Comparison of ENCODE assay signal across 8 cellular contexts in genomic region chr15:81001180-81002003, GRCh38. TPM values are rescaled to one million over a fixed set of nuclear protein-coding genes. Genes with fewer than 3 reads are reported as not detected.
DNase-seq lines count a peak whose midpoint lies in the region; ATAC-seq and TF ChIP-seq lines count a peak whose summit lies in the region.

No MANE protein-coding gene starts in this region.

- peaks cover 5% of the 10 kb centered on the region for H3K4me1 ChIP-seq in HUES48 (ENCODE audit: control insufficient read depth, insufficient read depth, low read length)

- no peaks in the 10 kb centered on the region for H3K9me3 ChIP-seq in HUES48 (ENCODE audit: control insufficient read depth, insufficient read depth, low read length)

- peak; percentile 36 for ATAC-seq in GM21515 (IDR thresholded peaks at IDR 0.05; ENCODE audit: unreplicated experiment)
- peak; percentile 51 for ATAC-seq in left colon

- in situ Hi-C loops in G401 (cut with HindIII; ENCODE audit: low sequenced_read_pairs), result no loop called here

- peak overlapping the region; percentile 93 for H3K4me3 ChIP-seq in HUES48 (ENCODE audit: low read depth, low read length)
- peak overlapping the region; percentile 90 for H3K4me3 ChIP-seq in WI38 (ENCODE audit: low read depth, low read length)

- H3K9ac ChIP-seq in HUES48 (ENCODE audit: low read depth, low read length), result peak overlapping the region; percentile 86; the same call in 1 of the 2 replicates

- peak overlapping the region; percentile 89 for H3K27ac ChIP-seq in HUES48 (ENCODE audit: low read depth, low read length)

- no peak for TF ChIP-seq CTCF in WI38 (IDR thresholded peaks at IDR 0.05; ENCODE audit: low read depth, low read length)

- DNase-seq in G401 (ENCODE audit: low spot score) (peak; percentile 44), cerebellum (ENCODE audit: low spot score) (peak; percentile 52), left colon (peak; percentile 66 to 74), NCI-H446 treated with DMSO at 0.1 percent for 48 hours (lab: John Stamatoyannopoulos, UW) (no peak)
- peak; percentile 38 to 54 for DNase-seq in stimulated activated CD4-positive, alpha-beta T cell treated with anti-CD3 and anti-CD28 coated beads, Interleukin-4, amount 100 ng/mL, for 4 hours

- H3K27me3 ChIP-seq in HUES48 (ENCODE audit: control insufficient read depth, insufficient read depth, low read length), result peaks cover 19% of the 10 kb centered on the region

- intact Hi-C loops in left colon (cut with DNase I, micrococcal nuclease), result no loop called here

- peaks cover 8% of the 10 kb centered on the region; the same call in 1 of the 2 replicates for H3K36me3 ChIP-seq in HUES48 (ENCODE audit: control insufficient read depth, insufficient read depth, low read length)

RNA-seq across cellular contexts. Expression of gene TLNRD1, which starts 0.7 kb away (rescaled TPM):
- total RNA-seq in G401 (2014; rRNA removed; shearing (Covaris generic)), result 40.7 and 42.6 TPM in 2 replicates
- total RNA-seq in cerebellum, result 8.3 TPM
- 10 to 100 TPM; 23.8 to 24.3 TPM for total RNA-seq in left colon

RNA-seq across cellular contexts. Expression of gene MESD, which starts 11.8 kb away (rescaled TPM):
- total RNA-seq in G401 (2014; rRNA removed; shearing (Covaris generic)), result 25.1 and 29.6 TPM in 2 replicates
- 22.1 TPM for total RNA-seq in cerebellum
- 10 to 100 TPM; 21.2 TPM for total RNA-seq in left colon
